In genomic region chr15:74960286-74960685, GRCh38 we compare ENCODE assay signal across 18 cellular contexts. TPM values are rescaled to one million over a fixed set of nuclear protein-coding genes. Genes with fewer than 3 reads are reported as not detected.
"Had no signal": no experiment of that assay in that cellular context is flagged by ENCODE, and none has a peak within 500 bp of the region (broad histone marks: within the 10 kb centered on the region; RNA-seq: fewer than 3 reads in every experiment).

No MANE protein-coding gene starts in this region.

- H3K9ac ChIP-seq: neural progenitor cell had no signal

- H3K9me3 ChIP-seq: mucosa of descending colon, prostate gland, thoracic aorta had no signal

- H2AFZ ChIP-seq: neural progenitor cell had no signal

- H3K9me3 Mint-ChIP-seq: effector memory CD8-positive, alpha-beta T cell; immature natural killer cell; naive B cell; neural progenitor cell had no signal

- H3K36me3 Mint-ChIP-seq: activated naive CD8-positive, alpha-beta T cell; immature natural killer cell; naive B cell; neural progenitor cell had no signal

- H3K27ac Mint-ChIP-seq: immature natural killer cell, neural progenitor cell had no signal

- ATAC-seq: effector memory CD8-positive, alpha-beta T cell; left ventricle myocardium superior; mucosa of descending colon; right cardiac atrium had no signal

- H3K27ac ChIP-seq: cardiac muscle cell, neural progenitor cell, prostate gland, thoracic aorta had no signal

- DNase-seq: activated CD4-positive, CD25-positive, alpha-beta regulatory T cell treated with anti-CD3 and anti-CD28 coated beads, Interleukin-2, amount 50 U/mL, for 72 hours; activated effector memory CD4-positive, alpha-beta T cell treated with Interleukin-2 at 50 U/mL for 16 hours; amygdala; effector memory CD8-positive, alpha-beta T cell; immature natural killer cell; left ventricle myocardium superior; mucosa of descending colon; naive B cell; right cardiac atrium; small intestine; stimulated activated CD4-positive, alpha-beta T cell treated with anti-CD3 and anti-CD28 coated beads, Interleukin-15, amount 100 ng/mL, for 24 hours; stimulated activated CD4-positive, alpha-beta T cell treated with anti-CD3 and anti-CD28 coated beads, Interleukin-2, amount 100 ng/mL, for 48 hours; T1000 had no signal

- H3K36me3 ChIP-seq: cardiac muscle cell, neural progenitor cell, prostate gland, thoracic aorta had no signal

- H3K4me3 Mint-ChIP-seq: activated naive CD8-positive, alpha-beta T cell; immature natural killer cell; neural progenitor cell had no signal

- H3K4me3 ChIP-seq: cardiac muscle cell, mucosa of descending colon, neural progenitor cell, prostate gland had no signal

RNA-seq across cellular contexts. Expression of gene SCAMP5, which starts 35.1 kb away (rescaled TPM):
- polyA plus RNA-seq: immature natural killer cell had no signal
